Comparison of ENCODE assay signal across 1 cellular context in genomic region chr12:27614866-27615265, GRCh38.
TF ChIP-seq lines count a peak whose summit lies in the region.

No MANE protein-coding gene starts in this region.

TF ChIP-seq in A549, 52 proteins besides CTCF, POLR2A, EP300 and RAD21 (continued from another document):
- TF ChIP-seq FOSL2 (IDR thresholded peaks at IDR 0.05) (no peak), FOSL2 (CRISPR knock-in tag; IDR thresholded peaks at IDR 0.05) (no peak), FOSB (CRISPR knock-in tag; IDR thresholded peaks at IDR 0.05) (no peak), JUNB (IDR thresholded peaks at IDR 0.05) (no peak), CHD2 (IDR thresholded peaks at IDR 0.05; ENCODE audit: low read length, partially characterized antibody) (no peak), SMC3 (IDR thresholded peaks at IDR 0.05) (no peak), CBX2 (IDR thresholded peaks at IDR 0.05; ENCODE audit: borderline replicate concordance, low read depth) (no peak), ZFP36 (IDR thresholded peaks at IDR 0.05; ENCODE audit: borderline replicate concordance, partially characterized antibody) (no peak), FOXS1 (CRISPR knock-in tag; IDR thresholded peaks at IDR 0.05) (no peak), NPAS2 (CRISPR knock-in tag; IDR thresholded peaks at IDR 0.05; ENCODE audit: borderline replicate concordance) (no peak)
- TF ChIP-seq, protein P1, sequence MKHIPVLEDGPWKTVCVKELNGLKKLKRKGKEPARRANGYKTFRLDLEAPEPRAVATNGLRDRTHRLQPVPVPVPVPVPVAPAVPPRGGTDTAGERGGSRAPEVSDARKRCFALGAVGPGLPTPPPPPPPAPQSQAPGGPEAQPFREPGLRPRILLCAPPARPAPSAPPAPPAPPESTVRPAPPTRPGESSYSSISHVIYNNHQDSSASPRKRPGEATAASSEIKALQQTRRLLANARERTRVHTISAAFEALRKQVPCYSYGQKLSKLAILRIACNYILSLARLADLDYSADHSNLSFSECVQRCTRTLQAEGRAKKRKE (CRISPR knock-in tag; IDR thresholded peaks at IDR 0.05; ENCODE audit: low read depth): no peak
